ENCODE assay signal across 18 cellular contexts in genomic region chr11:120116966-120117365, GRCh38. TPM values are rescaled to one million over a fixed set of nuclear protein-coding genes. Genes with fewer than 3 reads are reported as not detected.
A peak's percentile ranks its signal among the peaks of the same experiment; 100 is the strongest.
DNase-seq lines count a peak whose midpoint lies in the region; ATAC-seq lines count a peak whose summit lies in the region.
"Had no signal": no experiment of that assay in that cellular context is flagged by ENCODE, and none has a peak within 500 bp of the region (broad histone marks: within the 10 kb centered on the region; RNA-seq: fewer than 3 reads in every experiment).

No MANE protein-coding gene starts in this region.

- H2AK5ac ChIP-seq in neuronal stem cell (ENCODE audit: low read depth, low read length): no peak overlapping the region

- H2AFZ ChIP-seq in neuronal stem cell (ENCODE audit: low read length): no peak overlapping the region

- H4K91ac ChIP-seq in neuronal stem cell (ENCODE audit: low read depth, low read length, poor library complexity): no peak overlapping the region

- H2BK5ac ChIP-seq in neuronal stem cell (ENCODE audit: low read length): no peak overlapping the region

- no peak overlapping the region for H4K8ac ChIP-seq in neuronal stem cell (ENCODE audit: low read depth, low read length)

- 48 to 73% methylated on average over 7 of the region's 7 CpGs for WGBS in esophagus, 2 donors
- WGBS in neuronal stem cell (ENCODE audit: extremely low coverage in 2 of 2, insufficient read length in 2 of 2, insufficient replicate concordance in 1 of 2), 2 donors: no CpG with 5 or more reads among the region's 7 CpGs

- DNase-seq in neuronal stem cell (ENCODE audit: low spot score) (no peak), NCI-H446 (lab: John Stamatoyannopoulos, UW) (no peak), H7 (no peak)
- DNase-seq: CD4-positive, alpha-beta T cell; CD8-positive, alpha-beta memory T cell; DMS53; DMS79 treated with DMSO at 0.1 percent for 48 hours; GF-D8; GOT3; HCEC 1CT had no signal

- H3K9ac ChIP-seq in BLaER1 (no peak overlapping the region), neuronal stem cell (ENCODE audit: low read depth, low read length, poor library complexity) (no peak overlapping the region)
- peak overlapping the region in 1 of 11 experiments; percentile 18; a peak in 1 of 22 replicates for H3K9ac ChIP-seq in BLaER1 treated with 17β-estradiol and CSF1 and Interleukin-3, amounts not matched to agents 10 nM and 100 nM

- H3K4ac ChIP-seq in neuronal stem cell (ENCODE audit: low read length): no peak overlapping the region

- no peaks in the 10 kb centered on the region for H3K27me3 ChIP-seq in BLaER1
- H3K27me3 ChIP-seq in BLaER1 treated with 17β-estradiol and CSF1 and Interleukin-3, amounts not matched to agents 10 nM and 100 nM: no peaks in the 10 kb centered on the region
- H3K27me3 ChIP-seq in esophagus (ENCODE audit: control insufficient read depth in 1 of 2, insufficient read depth in 2 of 2, low read length in 2 of 2): no peaks in the 10 kb centered on the region
- peaks cover 0 to 35% (median 0%) of the 10 kb centered on the region in 3 experiments for H3K27me3 ChIP-seq in neuronal stem cell (ENCODE audit: control insufficient read depth in 3 of 3, insufficient read depth in 3 of 3, low read depth in 1 of 3, low read length in 3 of 3)
- H3K27me3 ChIP-seq in H7 (ENCODE audit: control insufficient read depth, insufficient read depth, low read length): peaks cover 2% of the 10 kb centered on the region

- H3K79me1 ChIP-seq in neuronal stem cell (ENCODE audit: low read depth, low read length): no peaks in the 10 kb centered on the region

- no peak overlapping the region for H2BK120ac ChIP-seq in neuronal stem cell (ENCODE audit: low read depth, low read length)

- H3K14ac ChIP-seq in neuronal stem cell (ENCODE audit: low read length): no peak overlapping the region

- H3K4me2 ChIP-seq in BLaER1 (peak overlapping the region; percentile 20), neuronal stem cell (ENCODE audit: insufficient read depth, low read length, poor library complexity, severe bottlenecking) (no peak overlapping the region)
- H3K4me2 ChIP-seq in BLaER1 treated with 17β-estradiol and CSF1 and Interleukin-3, amounts not matched to agents 10 nM and 100 nM: peak overlapping the region in 7 of 11 experiments; percentile 12 to 47 (median 41); a peak in 11 of 22 replicates

- H3K23ac ChIP-seq in neuronal stem cell (ENCODE audit: low read depth, low read length, poor library complexity): no peak overlapping the region

- H3K4me1 ChIP-seq in BLaER1 (peaks cover 45% of the 10 kb centered on the region), esophagus (ENCODE audit: control insufficient read depth in 2 of 2, insufficient read depth in 2 of 2, low read length in 1 of 2) (peaks cover 0 to 14% of the 10 kb centered on the region in 2 donors), neuronal stem cell (ENCODE audit: control insufficient read depth in 2 of 2, insufficient read depth in 1 of 2, low read depth in 1 of 2, low read length in 2 of 2) (peaks cover 0 to 4% of the 10 kb centered on the region in 2 donors)
- H3K4me1 ChIP-seq in BLaER1 treated with 17β-estradiol and CSF1 and Interleukin-3, amounts not matched to agents 10 nM and 100 nM: peaks cover 4 to 44% (median 32%) of the 10 kb centered on the region in 10 experiments; a peak in 18 of 20 replicates

- H2BK15ac ChIP-seq in neuronal stem cell (ENCODE audit: low read length): peak overlapping the region; percentile 31

- no peak overlapping the region for H2BK12ac ChIP-seq in neuronal stem cell (ENCODE audit: low read length)

- H3K36me3 ChIP-seq in BLaER1 (no peaks in the 10 kb centered on the region), esophagus (ENCODE audit: control insufficient read depth in 2 of 2, insufficient read depth in 2 of 2, low read length in 1 of 2) (peaks cover 0 to 83% of the 10 kb centered on the region in 2 donors), neuronal stem cell (replicated peaks in 1 of 2; ENCODE audit: control insufficient read depth in 2 of 2, insufficient read depth in 2 of 2, low read length in 2 of 2) (no peaks in the 10 kb centered on the region), H7 (replicated peaks; ENCODE audit: control insufficient read depth, insufficient read depth, low read length) (no peaks in the 10 kb centered on the region)
- no peaks in the 10 kb centered on the region for H3K36me3 ChIP-seq in BLaER1 treated with 17β-estradiol and CSF1 and Interleukin-3, amounts not matched to agents 10 nM and 100 nM

- no peaks in the 10 kb centered on the region for H4K20me1 ChIP-seq in BLaER1
- peaks cover 0 to 12% (median 0%) of the 10 kb centered on the region in 11 experiments; a peak in 4 of 22 replicates for H4K20me1 ChIP-seq in BLaER1 treated with 17β-estradiol and CSF1 and Interleukin-3, amounts not matched to agents 10 nM and 100 nM

- H3K4me3 ChIP-seq in BLaER1: no peak overlapping the region
- no peak overlapping the region for H3K4me3 ChIP-seq in BLaER1 treated with 17β-estradiol and CSF1 and Interleukin-3, amounts not matched to agents 10 nM and 100 nM
- H3K4me3 ChIP-seq in esophagus (ENCODE audit: low read depth in 1 of 2, low read length in 2 of 2): no peak overlapping the region
- H3K4me3 ChIP-seq in neuronal stem cell (ENCODE audit: low read length in 2 of 2): no peak overlapping the region
- no peak overlapping the region for H3K4me3 ChIP-seq in H7 (ENCODE audit: insufficient read depth, low read depth, low read length)

- H3K9me3 ChIP-seq in BLaER1 (no peaks in the 10 kb centered on the region), esophagus (ENCODE audit: control insufficient read depth in 2 of 2, insufficient read depth in 1 of 2, low read depth in 1 of 2, low read length in 1 of 2) (peaks cover 0 to 2% of the 10 kb centered on the region in 2 donors), neuronal stem cell (replicated peaks in 1 of 2; ENCODE audit: control insufficient read depth in 2 of 2, insufficient read depth in 1 of 2, low read depth in 1 of 2, low read length in 2 of 2) (no peaks in the 10 kb centered on the region)
- H3K9me3 ChIP-seq in BLaER1 treated with 17β-estradiol and CSF1 and Interleukin-3, amounts not matched to agents 10 nM and 100 nM (replicated peaks in 1 of 11): no peaks in the 10 kb centered on the region

- ATAC-seq in HG03045 (IDR thresholded peaks at IDR 0.05; ENCODE audit: unreplicated experiment): no peak
- no peak for ATAC-seq in HG03457 (IDR thresholded peaks at IDR 0.05; ENCODE audit: unreplicated experiment)

- peak overlapping the region; percentile 37 for H3K18ac ChIP-seq in neuronal stem cell (ENCODE audit: low read length)

- no peak overlapping the region for H3K27ac ChIP-seq in BLaER1
- no peak overlapping the region for H3K27ac ChIP-seq in BLaER1 treated with 17β-estradiol and CSF1 and Interleukin-3, amounts not matched to agents 10 nM and 100 nM
- H3K27ac ChIP-seq in esophagus (ENCODE audit: low read depth in 2 of 2, low read length in 1 of 2): peak overlapping the region; percentile 43 to 71
- no peak overlapping the region for H3K27ac ChIP-seq in neuronal stem cell (replicated peaks; ENCODE audit: low read length)

RNA-seq across cellular contexts. Expression of gene TRIM29, which starts 20.9 kb away (rescaled TPM):
- 1,000 to 10,000 TPM in 1 of 2 donors, 100 to 1,000 TPM in 1; 943 to 1,078 TPM for polyA plus RNA-seq in esophagus
- polyA plus RNA-seq in neuronal stem cell (2013, experiment 1 of 2): 0.03 TPM
- polyA plus RNA-seq in neuronal stem cell (2013, experiment 2 of 2): not detected
- total RNA-seq in H7 (2014; rRNA removed; shearing (Covaris generic)): 0.17 TPM in 1 of 2 replicates, not detected in the other
- total RNA-seq: A673; CD4-positive, alpha-beta T cell; CD8-positive, alpha-beta memory T cell; G401 had no signal
- polyA plus RNA-seq: CD14-positive monocyte; CD8-positive, alpha-beta memory T cell had no signal

Comparison
In these comparisons a context has a peak if more than half of its experiments do, and no peak if none do; other contexts are left out.
1. H3K27ac ChIP-seq: peak in esophagus (2 of 2); none in BLaER1 (single experiment), BLaER1 treated with 17β-estradiol and CSF1 and Interleukin-3, amounts not matched to agents 10 nM and 100 nM (0 of 11) and neuronal stem cell (single experiment).